18 cellular contexts compared by ENCODE assay signal in the genomic region with DNA sequence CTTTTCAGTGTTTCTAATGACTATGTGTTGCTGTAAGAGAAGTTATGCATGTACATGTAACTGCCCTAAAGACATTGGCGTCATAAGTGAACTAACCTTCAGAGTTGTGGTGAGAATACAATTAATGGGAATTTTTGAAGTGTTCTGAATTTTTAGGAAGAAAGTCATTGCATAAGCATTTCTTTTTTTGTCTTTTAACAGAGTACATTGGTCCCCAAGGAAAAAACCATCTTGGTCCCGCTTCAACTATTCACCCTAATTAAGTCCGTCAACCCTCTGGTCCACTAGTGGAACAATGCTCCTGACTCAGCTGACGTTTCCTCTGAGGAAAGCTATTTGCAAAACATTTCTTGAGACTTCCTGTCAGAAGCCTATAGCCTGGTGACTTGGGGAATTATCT. TPM values are rescaled to one million over a fixed set of nuclear protein-coding genes. Genes with fewer than 3 reads are reported as not detected.
A peak's percentile ranks its signal among the peaks of the same experiment; 100 is the strongest.
DNase-seq lines count a peak whose midpoint lies in the region; ATAC-seq and TF ChIP-seq lines count a peak whose summit lies in the region.
"Had no signal": no experiment of that assay in that cellular context is flagged by ENCODE, and none has a peak within 500 bp of the region (broad histone marks: within the 10 kb centered on the region; RNA-seq: fewer than 3 reads in every experiment).

No MANE protein-coding gene starts in this region.

- peak overlapping the region; percentile 87 for H3K27ac ChIP-seq in psoas muscle
- H3K27ac ChIP-seq: ovary, RWPE1, vagina had no signal

- no peak overlapping the region for H3K4me3 ChIP-seq in AG10803 (ENCODE audit: low read length)
- H3K4me3 ChIP-seq in fibroblast of mammary gland (ENCODE audit: control insufficient read depth, low read depth, low read length), result no peak overlapping the region
- H3K4me3 ChIP-seq in psoas muscle, result no peak overlapping the region
- H3K4me3 ChIP-seq: ovary, vagina had no signal

- TF ChIP-seq CTCF in AG10803 (conservative IDR thresholded peaks at IDR 0.05; ENCODE audit: low read length) (no peak), fibroblast of mammary gland (conservative IDR thresholded peaks at IDR 0.05; ENCODE audit: control insufficient read depth, insufficient read depth, low read depth, low read length) (no peak), psoas muscle (IDR thresholded peaks at IDR 0.05) (no peak)

- H3K36me3 ChIP-seq in psoas muscle (ENCODE audit: insufficient read depth in 1 of 2, low read depth in 1 of 2), result no peaks in the 10 kb centered on the region
- H3K36me3 ChIP-seq: ovary, vagina had no signal

- peaks cover 33% of the 10 kb centered on the region for H3K4me1 ChIP-seq in psoas muscle
- H3K4me1 ChIP-seq: vagina had no signal

- ATAC-seq in psoas muscle, result no peak
- ATAC-seq in HG03520 (IDR thresholded peaks at IDR 0.05; ENCODE audit: unreplicated experiment), result no peak

- 60 to 80% (median 61%) methylated on average over 4 of the region's 4 CpGs for WGBS in psoas muscle, 3 donors

- H3K9me3 ChIP-seq in psoas muscle, result no peaks in the 10 kb centered on the region
- H3K9me3 ChIP-seq: ovary, vagina had no signal

- DNase-seq in AG10803 (ENCODE audit: low read depth), result peak; percentile 99
- DNase-seq in M059J (ENCODE audit: low read depth), result peak; percentile 98
- DNase-seq in fibroblast of mammary gland (ENCODE audit: low read depth), result peak; percentile 96
- no peak for DNase-seq in psoas muscle
- no peak for DNase-seq in central memory CD4-positive, alpha-beta T cell
- no peak for DNase-seq in hypothalamus (lab: John Stamatoyannopoulos, UW)
- DNase-seq in NCI-H446 treated with DMSO at 0.1 percent for 48 hours (lab: John Stamatoyannopoulos, UW), result no peak
- DNase-seq: anterior cingulate cortex; CD4-positive, CD25-positive, alpha-beta regulatory T cell; endodermal cell; GF-D8; KBM-7; NCI-H187; ovary; stimulated activated CD4-positive, alpha-beta T cell treated with anti-CD3 and anti-CD28 coated beads, Interleukin-2, amount 100 ng/mL, for 24 hours had no signal

- intact Hi-C loops in psoas muscle (cut with DNase I), result no loop called here

- no peaks in the 10 kb centered on the region for H3K27me3 ChIP-seq in psoas muscle (ENCODE audit: insufficient read depth in 3 of 3, low read length in 2 of 3)
- H3K27me3 ChIP-seq: ovary, vagina had no signal

RNA-seq across cellular contexts. Expression of gene VIT, which starts 41.1 kb away (rescaled TPM):
- total RNA-seq in M059J (2014; rRNA removed; shearing (Covaris generic)), result 34.0 and 44.7 TPM in 2 replicates
- 1 to 10 TPM; 1.2 to 8.5 (median 2.9) TPM for total RNA-seq in psoas muscle
- 1 to 10 TPM; 4.5 to 8.4 (median 4.5) TPM for polyA plus RNA-seq in psoas muscle
- total RNA-seq: CD4-positive, CD25-positive, alpha-beta regulatory T cell had no signal
- polyA plus RNA-seq: CD4-positive, CD25-positive, alpha-beta regulatory T cell had no signal

RNA-seq across cellular contexts. Expression of gene FEZ2, which starts 57.5 kb away (rescaled TPM):
- 103 and 153 TPM in 2 replicates for total RNA-seq in M059J (2014; rRNA removed; shearing (Covaris generic))
- total RNA-seq in psoas muscle, result 100 to 1,000 TPM in 3 of 4 donors, 10 to 100 TPM in 1; 61.5 to 291 (median 181) TPM
- polyA plus RNA-seq in psoas muscle, result 100 to 1,000 TPM in 2 of 3 donors, 10 to 100 TPM in 1; 69.0 to 240 (median 151) TPM

Comparison
In these comparisons a context has a peak if more than half of its experiments do, and no peak if none do; other contexts are left out.
1. DNase-seq: peak in AG10803 (single experiment), M059J (single experiment) and fibroblast of mammary gland (single experiment); none in psoas muscle (0 of 2), central memory CD4-positive, alpha-beta T cell (single experiment), hypothalamus (0 of 51) and NCI-H446 treated with DMSO at 0.1 percent for 48 hours (single experiment).